Comparison of ENCODE assay signal across 8 cellular contexts in the genomic region with DNA sequence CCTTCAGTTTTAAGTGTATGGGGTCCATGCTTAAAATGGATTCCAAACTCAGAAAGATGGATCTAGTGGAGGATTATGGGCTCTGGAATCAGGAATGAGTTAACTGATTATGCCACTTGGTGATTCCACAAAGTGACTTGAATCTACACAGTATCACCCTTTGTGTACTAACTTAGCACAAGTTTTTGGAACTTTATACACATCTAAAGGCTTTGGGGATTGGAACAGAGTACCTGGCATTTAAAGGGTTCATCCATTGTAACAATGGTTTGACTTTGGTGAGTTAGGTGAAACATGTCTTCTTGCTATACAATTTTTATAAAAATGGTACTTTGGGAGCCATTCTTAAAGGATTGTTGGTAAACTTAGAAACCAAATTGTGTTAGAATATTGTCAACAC. TPM values are rescaled to one million over a fixed set of nuclear protein-coding genes. Genes with fewer than 3 reads are reported as not detected.
A peak's percentile ranks its signal among the peaks of the same experiment; 100 is the strongest.
DNase-seq lines count a peak whose midpoint lies in the region; ATAC-seq and TF ChIP-seq lines count a peak whose summit lies in the region.

No MANE protein-coding gene starts in this region.

- no peaks in the 10 kb centered on the region for H3K9me3 ChIP-seq in naive thymus-derived CD4-positive, alpha-beta T cell (ENCODE audit: control insufficient read depth in 2 of 3, low read length in 3 of 3)

- peak overlapping the region; percentile 96 to 99 (median 98) for H3K4me3 Mint-ChIP-seq in IgD-negative memory B cell
- H3K4me3 Mint-ChIP-seq in naive thymus-derived CD4-positive, alpha-beta T cell: peak overlapping the region; percentile 93 to 99 (median 98)

- H3K27me3 Mint-ChIP-seq in IgD-negative memory B cell: no peaks in the 10 kb centered on the region
- H3K27me3 Mint-ChIP-seq in naive thymus-derived CD4-positive, alpha-beta T cell: no peaks in the 10 kb centered on the region

- H3K36me3 Mint-ChIP-seq in IgD-negative memory B cell: peaks cover 4% of the 10 kb centered on the region
- H3K36me3 Mint-ChIP-seq in naive thymus-derived CD4-positive, alpha-beta T cell: peaks cover 0 to 22% (median 21%) of the 10 kb centered on the region in 5 donors

- H3K27ac ChIP-seq in coronary artery: peak overlapping the region; percentile 95 to 96
- H3K27ac ChIP-seq in naive thymus-derived CD4-positive, alpha-beta T cell (ENCODE audit: low read depth, low read length): peak overlapping the region; percentile 98

- H3K36me3 ChIP-seq in naive thymus-derived CD4-positive, alpha-beta T cell (ENCODE audit: control insufficient read depth in 2 of 3, insufficient read depth in 3 of 3, low read length in 3 of 3): peaks cover 0 to 39% (median 0%) of the 10 kb centered on the region in 3 experiments

- DNase-seq in AG09309 (ENCODE audit: low read depth) (no peak), coronary artery (ENCODE audit: low spot score) (no peak), left colon (no peak), left lobe of liver (ENCODE audit: low spot score) (no peak), A172 (ENCODE audit: low spot score) (no peak), NCI-H1694 (lab: John Stamatoyannopoulos, UW) (no peak)
- no peak for DNase-seq in naive thymus-derived CD4-positive, alpha-beta T cell

- peak overlapping the region; percentile 89 for H3K4me3 ChIP-seq in AG09309 (ENCODE audit: control insufficient read depth, low read depth, low read length)
- peak overlapping the region; percentile 95 for H3K4me3 ChIP-seq in coronary artery
- peak overlapping the region; percentile 82 for H3K4me3 ChIP-seq in naive thymus-derived CD4-positive, alpha-beta T cell (ENCODE audit: low read length)

- H3K4me1 ChIP-seq in naive thymus-derived CD4-positive, alpha-beta T cell (ENCODE audit: control insufficient read depth in 2 of 2, insufficient read depth in 2 of 2, low read length in 2 of 2): peaks cover 29 to 35% of the 10 kb centered on the region in 2 donors

- H3K27me3 ChIP-seq in naive thymus-derived CD4-positive, alpha-beta T cell (ENCODE audit: control insufficient read depth in 2 of 2, insufficient read depth in 2 of 2, low read length in 2 of 2): no peaks in the 10 kb centered on the region

- H3K9me3 Mint-ChIP-seq in IgD-negative memory B cell: no peaks in the 10 kb centered on the region
- H3K9me3 Mint-ChIP-seq in naive thymus-derived CD4-positive, alpha-beta T cell: no peaks in the 10 kb centered on the region

- TF ChIP-seq CTCF in AG09309 (IDR thresholded peaks at IDR 0.05; ENCODE audit: control insufficient read depth, insufficient read depth, low read depth, low read length, missing control alignments): no peak
- no peak for TF ChIP-seq CTCF in coronary artery (IDR thresholded peaks at IDR 0.05)

- POLR2A ChIA-PET in naive thymus-derived CD4-positive, alpha-beta T cell (lab: Charles Lee): interaction anchor here (0.9 kb wide), 1 partner anchor 14 kb away, joined by 4 read pairs; no protein-coding TSS in a partner anchor

- no peak for ATAC-seq in naive thymus-derived CD4-positive, alpha-beta T cell
- no peak for ATAC-seq in left colon
- no peak for ATAC-seq in left lobe of liver

- CTCF ChIA-PET in naive thymus-derived CD4-positive, alpha-beta T cell (lab: Charles Lee): no interaction called here

- peaks cover 23 to 43% (median 36%) of the 10 kb centered on the region in 3 donors for H3K4me1 Mint-ChIP-seq in IgD-negative memory B cell
- H3K4me1 Mint-ChIP-seq in naive thymus-derived CD4-positive, alpha-beta T cell: peaks cover 31 to 82% (median 48%) of the 10 kb centered on the region in 7 donors

- peak overlapping the region; percentile 100 for H3K27ac Mint-ChIP-seq in IgD-negative memory B cell
- H3K27ac Mint-ChIP-seq in naive thymus-derived CD4-positive, alpha-beta T cell: peak overlapping the region; percentile 98 to 100 (median 99)

- intact Hi-C loops in naive thymus-derived CD4-positive, alpha-beta T cell (cut with micrococcal nuclease): loop anchor here (5.0 to 10.0 kb wide), 3 partner anchors 85 to 1948 kb away; a partner anchor contains a TSS
- intact Hi-C loops in left colon (cut with DNase I, micrococcal nuclease): no loop called here

RNA-seq across cellular contexts. Expression of a gene that starts 1.1 kb away (rescaled TPM):
- 7,235 TPM for polyA plus RNA-seq in IgD-negative memory B cell
- total RNA-seq in naive thymus-derived CD4-positive, alpha-beta T cell: 1,000 to 10,000 TPM in 4 of 5 experiments, 100 to 1,000 TPM in 1; 962 to 2,668 (median 2,384) TPM
- 1,000 to 10,000 TPM; 7,687 to 9,287 TPM for polyA plus RNA-seq in naive thymus-derived CD4-positive, alpha-beta T cell
- 100 to 1,000 TPM; 685 to 745 TPM for total RNA-seq in left colon
- total RNA-seq in left lobe of liver: 362 TPM
- total RNA-seq in A172 (2014; rRNA removed; shearing (Covaris generic)): 908 and 920 TPM in 2 replicates

RNA-seq across cellular contexts. Expression of a gene that starts 18.2 kb away (rescaled TPM):
- 3.6 TPM for polyA plus RNA-seq in IgD-negative memory B cell
- total RNA-seq in naive thymus-derived CD4-positive, alpha-beta T cell: 1 to 10 TPM in 2 of 5 experiments, under 1 TPM in 3; 0.44 to 3.0 (median 0.86) TPM
- 1 to 10 TPM in 1 of 2 donors, under 1 TPM in 1; 0.53 to 1.7 TPM for polyA plus RNA-seq in naive thymus-derived CD4-positive, alpha-beta T cell
- 10 to 100 TPM; 35.4 to 67.5 TPM for total RNA-seq in left colon
- total RNA-seq in left lobe of liver: 5.8 TPM
- 4.0 and 5.3 TPM in 2 replicates for total RNA-seq in A172 (2014; rRNA removed; shearing (Covaris generic))

Comparison
In these comparisons a context has a peak if more than half of its experiments do, and no peak if none do; other contexts are left out.
1. intact Hi-C loops: an anchor here in naive thymus-derived CD4-positive, alpha-beta T cell (5.0 to 10.0 kb wide); none called in left colon.